In genomic region chr9:83113445-83113844, GRCh38 we compare ENCODE assay signal across 2 cellular contexts. TPM values are rescaled to one million over a fixed set of nuclear protein-coding genes. Genes with fewer than 3 reads are reported as not detected.
"Had no signal": no experiment of that assay in that cellular context is flagged by ENCODE, and none has a peak within 500 bp of the region (broad histone marks: within the 10 kb centered on the region; RNA-seq: fewer than 3 reads in every experiment).

No MANE protein-coding gene starts in this region.

RNA-seq across cellular contexts. Expression of gene RASEF, which starts 50.5 kb away (rescaled TPM):
- total RNA-seq: LHCN-M2 had no signal
- polyA plus RNA-seq: SK-N-SH had no signal
